Comparison of ENCODE assay signal across 10 cellular contexts in genomic region chr20:3405696-3406358, GRCh38. TPM values are rescaled to one million over a fixed set of nuclear protein-coding genes. Genes with fewer than 3 reads are reported as not detected.
DNase-seq lines count a peak whose midpoint lies in the region; ATAC-seq, FAIRE-seq and TF ChIP-seq lines count a peak whose summit lies in the region.
"Had no signal": no experiment of that assay in that cellular context is flagged by ENCODE, and none has a peak within 500 bp of the region (broad histone marks: within the 10 kb centered on the region; RNA-seq: fewer than 3 reads in every experiment).

No MANE protein-coding gene starts in this region.

- no peak overlapping the region for H3K23ac ChIP-seq in H1 (ENCODE audit: insufficient read length)

- H2BK5ac ChIP-seq in H1 (ENCODE audit: low read depth, low read length): no peak overlapping the region

- H3K23me2 ChIP-seq in H1 (ENCODE audit: low read depth, low read length): peaks cover 15% of the 10 kb centered on the region

- no peak overlapping the region for H2BK120ac ChIP-seq in H1 (replicated peaks; ENCODE audit: low read depth, low read length)

- intact Hi-C loops in natural killer cell (cut with micrococcal nuclease): no loop called here

- no peak overlapping the region for H3K4ac ChIP-seq in H1 (replicated peaks; ENCODE audit: insufficient read length, low read depth, low read length)

- no peak for FAIRE-seq in H1 (lab: Jason Lieb, UNC)
- FAIRE-seq: G401.6 had no signal

- no peak overlapping the region for H4K91ac ChIP-seq in H1 (replicated peaks; ENCODE audit: insufficient read length, low read length)

- H3K9me3 ChIP-seq in MG63 (no peaks in the 10 kb centered on the region), H1 (ENCODE audit: insufficient read depth in 2 of 2, low read depth in 1 of 2, low read length in 1 of 2) (no peaks in the 10 kb centered on the region)

- no peaks in the 10 kb centered on the region for H3K36me3 Mint-ChIP-seq in natural killer cell

- no peak overlapping the region for H2BK20ac ChIP-seq in H1 (ENCODE audit: low read length)

- H3K36me3 ChIP-seq in MG63 (no peaks in the 10 kb centered on the region), H1 (ENCODE audit: control insufficient read depth in 2 of 4, insufficient read depth in 4 of 4, low read length in 3 of 4) (no peaks in the 10 kb centered on the region)

- H3K27ac Mint-ChIP-seq in natural killer cell: peak overlapping the region; percentile 37 to 87

- CTCF ChIA-PET in AG04449 (lab: Yijun Ruan, JAX): interaction anchor here (0.5 to 1.6 kb wide), 3 partner anchors 9 to 74 kb away, joined by 3 to 6 read pairs (median 3); no protein-coding TSS in a partner anchor
- CTCF ChIA-PET in H1 (lab: Charles Lee; ENCODE audit: partially characterized antibody): interaction anchor here (0.6 to 1.8 kb wide), 5 partner anchors 54 to 172 kb away, joined by 3 to 4 read pairs (median 4); no protein-coding TSS in a partner anchor

- TF ChIP-seq POLR2A in H1 (IDR thresholded peaks at IDR 0.05; ENCODE audit: control extremely low read depth in 1 of 2, low read depth in 2 of 2, low read length in 2 of 2): no peak

- no peak overlapping the region for H3K9ac ChIP-seq in H1 (replicated peaks in 1 of 4; ENCODE audit: extremely low read depth in 1 of 4, low read depth in 3 of 4, low read length in 3 of 4)

- no peak overlapping the region for H3K27ac ChIP-seq in H1 (ENCODE audit: low read depth, low read length)

- peaks cover 0 to 2% (median 0%) of the 10 kb centered on the region in 4 experiments; a peak in 4 of 7 replicates for H3K4me1 ChIP-seq in H1 (replicated peaks in 1 of 4; ENCODE audit: control insufficient read depth in 3 of 4, insufficient read depth in 4 of 4, low read length in 3 of 4)

- H3K27me3 Mint-ChIP-seq in natural killer cell (ENCODE audit: low read depth in 2 of 2): no peaks in the 10 kb centered on the region

- TF ChIP-seq EP300 in H1 (IDR thresholded peaks at IDR 0.05; ENCODE audit: borderline replicate concordance in 1 of 2, low read depth in 2 of 2, low read length in 2 of 2): no peak

- no peak overlapping the region for H3K18ac ChIP-seq in H1 (ENCODE audit: extremely low read depth, low read length)

- H3K79me1 ChIP-seq in H1 (ENCODE audit: low read depth, low read length): no peaks in the 10 kb centered on the region; the same call in 1 of the 2 replicates

- ATAC-seq in natural killer cell: no peak
- ATAC-seq in GM21723 (IDR thresholded peaks at IDR 0.05; ENCODE audit: unreplicated experiment): no peak
- no peak for ATAC-seq in GM21515 (IDR thresholded peaks at IDR 0.05; ENCODE audit: unreplicated experiment)

- DNase-seq in AG04449 (ENCODE audit: low read depth, low spot score): no peak
- DNase-seq in MG63: no peak
- DNase-seq in H1 (ENCODE audit: low read depth in 1 of 2, low spot score in 2 of 2): no peak
- no peak for DNase-seq in natural killer cell
- DNase-seq in HK-2 (ENCODE audit: unreplicated experiment): no peak
- DNase-seq in SIG-M5 (lab: John Stamatoyannopoulos, UW): no peak
- DNase-seq: central memory CD4-positive, alpha-beta T cell had no signal

- H3K4me1 Mint-ChIP-seq in natural killer cell: peaks cover 30 to 32% of the 10 kb centered on the region in 2 donors

- no peak overlapping the region for H3K56ac ChIP-seq in H1 (replicated peaks; ENCODE audit: insufficient read length, low read depth, low read length)

- H3K79me2 ChIP-seq in H1 (ENCODE audit: control insufficient read depth in 1 of 2, insufficient read depth in 2 of 2, low read length in 2 of 2): peaks cover 0 to 13% of the 10 kb centered on the region in 2 experiments; a peak in 1 of 4 replicates

- no peak overlapping the region for H2AK5ac ChIP-seq in H1 (ENCODE audit: low read depth, low read length)

- no peak for TF ChIP-seq CTCF in AG04449 (IDR thresholded peaks at IDR 0.05; ENCODE audit: insufficient read depth, low read length, missing control alignments)
- TF ChIP-seq CTCF in H1 (IDR thresholded peaks at IDR 0.05; ENCODE audit: control extremely low read depth in 1 of 3, insufficient read depth in 1 of 3, low read depth in 1 of 3, low read length in 3 of 3): no peak
- no peak for TF ChIP-seq CTCF in natural killer cell (IDR thresholded peaks at IDR 0.05)

- H2BK15ac ChIP-seq in H1 (ENCODE audit: low read length): no peak overlapping the region

- peaks cover 3% of the 10 kb centered on the region in 2 experiments for H4K20me1 ChIP-seq in H1 (replicated peaks in 1 of 2; ENCODE audit: control insufficient read depth in 1 of 2, insufficient read depth in 2 of 2, low read length in 2 of 2)

- no peak overlapping the region for H4K5ac ChIP-seq in H1 (ENCODE audit: insufficient read length, low read depth, low read length)

- no peak overlapping the region for H2BK12ac ChIP-seq in H1 (ENCODE audit: low read depth, low read length)

- H3K4me3 Mint-ChIP-seq in natural killer cell: peak overlapping the region; percentile 91

- H4K8ac ChIP-seq in H1 (ENCODE audit: extremely low read depth, insufficient read depth, low read length): no peak overlapping the region

- WGBS in H1 (ENCODE audit: extremely low coverage in 1 of 2, insufficient coverage in 1 of 2, insufficient read length in 1 of 2, insufficient replicate concordance in 2 of 2, low coverage in 1 of 2, low lambda C conversion rate in 2 of 2, missing lambda C conversion rate in 1 of 2), 2 experiments: 91% methylated on average over 3 of the region's 3 CpGs; no CpG with 5 or more reads in 1 of the 2 experiments

- H3K9me3 Mint-ChIP-seq in natural killer cell: no peaks in the 10 kb centered on the region

- H3K4me2 ChIP-seq in H1 (ENCODE audit: insufficient read depth in 1 of 2, low read depth in 2 of 2, low read length in 2 of 2): peak overlapping the region; percentile 87 to 98; a peak in 3 of 4 replicates

- H3K4me3 ChIP-seq in AG04449 (ENCODE audit: low read depth, low read length) (peak overlapping the region; percentile 81), MG63 (peak overlapping the region; percentile 62), H1 (ENCODE audit: extremely low read depth in 1 of 4, insufficient read depth in 2 of 4, low read depth in 3 of 4, low read length in 4 of 4) (peak overlapping the region; percentile 68 to 86 (median 72); a peak in 5 of 8 replicates)

- H3K27me3 ChIP-seq in MG63 (no peaks in the 10 kb centered on the region), H1 (replicated peaks in 1 of 4; ENCODE audit: control insufficient read depth in 3 of 4, extremely low read depth in 1 of 4, insufficient read depth in 3 of 4, low read length in 3 of 4) (peaks cover 0 to 4% (median 0%) of the 10 kb centered on the region in 4 experiments; a peak in 3 of 7 replicates)

- no peak overlapping the region for H3K14ac ChIP-seq in H1 (ENCODE audit: insufficient read length)

- no peak for TF ChIP-seq RAD21 in H1 (IDR thresholded peaks at IDR 0.05 in 1 of 2, conservative IDR thresholded peaks at IDR 0.05 in 1 of 2; ENCODE audit: low read depth in 2 of 2, low read length in 2 of 2)

- POLR2A ChIA-PET in AG04449 (lab: Yijun Ruan, JAX) (no interaction called here), H1 (lab: Charles Lee; ENCODE audit: partially characterized antibody) (interaction anchor here (0.8 to 2.0 kb wide), 2 partner anchors 14 to 28 kb away, joined by 3 to 6 read pairs; no protein-coding TSS in a partner anchor)

- H2AFZ ChIP-seq in H1 (ENCODE audit: low read length): no peak overlapping the region

TF ChIP-seq in H1, 55 proteins besides CTCF, POLR2A, EP300 and RAD21:
- TF ChIP-seq RBBP5 (IDR thresholded peaks at IDR 0.05; ENCODE audit: borderline replicate concordance, low read depth, low read length) (no peak), SIN3A (conservative IDR thresholded peaks at IDR 0.05 in 1 of 2, IDR thresholded peaks at IDR 0.05 in 1 of 2; ENCODE audit: low read depth in 1 of 2, low read length in 2 of 2) (no peak), BRCA1 (IDR thresholded peaks at IDR 0.05; ENCODE audit: low read depth, low read length) (no peak), YY1 (IDR thresholded peaks at IDR 0.05; ENCODE audit: low read depth, low read length) (no peak), MAFK (IDR thresholded peaks at IDR 0.05; ENCODE audit: low read depth, low read length) (no peak), RXRA (IDR thresholded peaks at IDR 0.05; ENCODE audit: insufficient read depth, low read depth, low read length) (no peak), GTF2F1 (IDR thresholded peaks at IDR 0.05; ENCODE audit: borderline replicate concordance, low read depth, low read length) (no peak), KDM4A (IDR thresholded peaks at IDR 0.05; ENCODE audit: low read depth, low read length, severe bottlenecking) (no peak), TBP (IDR thresholded peaks at IDR 0.05; ENCODE audit: low read depth, low read length) (no peak), MAX (IDR thresholded peaks at IDR 0.05) (no peak), ZNF274 (IDR thresholded peaks at IDR 0.05; ENCODE audit: borderline replicate concordance, extremely low read depth, low read length) (no peak), HDAC2 (IDR thresholded peaks at IDR 0.05; ENCODE audit: borderline replicate concordance in 1 of 2, low read depth in 2 of 2, low read length in 2 of 2) (no peak), KDM1A (IDR thresholded peaks at IDR 0.05; ENCODE audit: borderline replicate concordance, low read length) (no peak), SIX5 (IDR thresholded peaks at IDR 0.05; ENCODE audit: low read depth, low read length) (no peak)

RNA-seq across cellular contexts. Expression of gene DNAAF9, which starts 1.6 kb away (rescaled TPM):
- 0.86 and 1.9 TPM in 2 replicates for total RNA-seq in MG63 (2014; rRNA removed; shearing (Covaris generic); ENCODE audit: low replicate concordance)
- total RNA-seq in H1 (2021; fragmentation: NEBNext Ultra II Directional; extraction: Animal tissue kit (Norgen Biotek cat#: 25700)): 5.0 and 5.7 TPM in 2 replicates
- 2.6 and 2.7 TPM in 2 replicates for polyA plus RNA-seq in H1 (2011; rRNA removed)
- polyA plus RNA-seq in H1 (2011; cell fraction: cytosol; rRNA removed): 3.5 TPM
- polyA plus RNA-seq in H1 (2011; cell fraction: nucleus; rRNA removed): 7.1 TPM
- polyA plus RNA-seq in H1 (2012, experiment 1 of 2): 3.3 to 4.1 TPM (median 3.9 TPM) in 4 replicates
- 0.70 TPM for polyA plus RNA-seq in H1 (2012, experiment 2 of 2)
- 2.7 TPM for polyA plus RNA-seq in H1 (2013, experiment 1 of 2)
- 2.3 TPM for polyA plus RNA-seq in H1 (2013, experiment 2 of 2)
- polyA minus RNA-seq in H1 (2011; rRNA and poly(A)+ RNA removed): 6.7 and 7.5 TPM in 2 replicates
- polyA minus RNA-seq in H1 (2011; cell fraction: cytosol; rRNA and poly(A)+ RNA removed): 3.4 TPM
- polyA minus RNA-seq in H1 (2011; cell fraction: nucleus; rRNA and poly(A)+ RNA removed): 8.6 TPM
- total RNA-seq in natural killer cell: 1 to 10 TPM; 4.1 to 6.9 (median 4.8) TPM
